5 cellular contexts compared by ENCODE assay signal in the genomic region with DNA sequence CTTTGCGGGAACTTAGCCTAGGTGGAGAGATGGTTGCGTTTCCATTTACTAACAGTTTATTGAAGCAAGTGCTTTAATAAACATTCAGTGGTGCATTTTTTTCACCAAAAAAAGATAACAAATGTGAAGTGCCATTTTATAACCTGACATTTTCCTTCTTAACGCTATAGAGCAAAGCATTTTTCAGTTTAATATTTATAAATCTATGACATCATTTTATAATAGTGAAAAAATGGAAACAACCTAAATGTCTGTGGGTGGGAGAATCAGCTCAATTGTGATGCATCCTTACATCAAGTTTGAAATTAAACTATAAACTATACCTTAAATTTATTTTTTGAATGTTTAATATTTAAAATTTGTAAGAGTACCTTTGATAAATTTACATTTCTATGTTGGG.
"Had no signal": no experiment of that assay in that cellular context is flagged by ENCODE, and none has a peak within 500 bp of the region (broad histone marks: within the 10 kb centered on the region; RNA-seq: fewer than 3 reads in every experiment).

No MANE protein-coding gene starts in this region.

- H3K36me3 ChIP-seq: HAP-1 had no signal

- H3K27ac Mint-ChIP-seq: IgD-negative memory B cell had no signal

- H3K4me1 ChIP-seq: HAP-1 had no signal

- H3K9me3 Mint-ChIP-seq: IgD-negative memory B cell had no signal

- H3K36me3 Mint-ChIP-seq: IgD-negative memory B cell had no signal

- H2AFZ ChIP-seq: GM23248 had no signal

- DNase-seq: GM23248, GOT3, H7 had no signal

- H3K9ac ChIP-seq: GM23248 had no signal

- H3K9me3 ChIP-seq: HAP-1 had no signal

- H3K27me3 Mint-ChIP-seq: IgD-negative memory B cell had no signal

- H3K27ac ChIP-seq: GM23248 had no signal

- H3K4me3 ChIP-seq: GM23248, HAP-1 had no signal
